Comparison of ENCODE assay signal across 8 cellular contexts in genomic region chr3:13282986-13283876, GRCh38.
DNase-seq lines count a peak whose midpoint lies in the region; ATAC-seq and TF ChIP-seq lines count a peak whose summit lies in the region.

No MANE protein-coding gene starts in this region.

- H3K36me3 ChIP-seq in breast epithelium (no peaks in the 10 kb centered on the region), lower lobe of right lung (no peaks in the 10 kb centered on the region)

- intact Hi-C loops in breast epithelium (cut with DNase I; ENCODE audit: low total_unique reads): no loop called here
- intact Hi-C loops in lower lobe of right lung (cut with DNase I): no loop called here

- TF ChIP-seq CTCF in GM12873 (IDR thresholded peaks at IDR 0.05; ENCODE audit: insufficient read depth, low read depth, low read length, missing control alignments) (peak; percentile 23), NB4 (IDR thresholded peaks at IDR 0.05; ENCODE audit: low read depth, low read length) (peak; percentile 27), breast epithelium (IDR thresholded peaks at IDR 0.05) (no peak), lower lobe of right lung (IDR thresholded peaks at IDR 0.05) (peak; percentile 2)

- H3K27me3 ChIP-seq in breast epithelium: peaks cover 0 to 37% of the 10 kb centered on the region in 2 donors
- peaks cover 56% of the 10 kb centered on the region for H3K27me3 ChIP-seq in lower lobe of right lung (ENCODE audit: low read depth)

- TF ChIP-seq POLR2A in NB4 (IDR thresholded peaks at IDR 0.05; ENCODE audit: extremely low read depth, insufficient read length): no peak
- no peak for TF ChIP-seq POLR2A in breast epithelium (IDR thresholded peaks at IDR 0.05)

- H3K27ac ChIP-seq in breast epithelium: peak overlapping the region in 1 of 2 donors; percentile 75
- no peak overlapping the region for H3K27ac ChIP-seq in lower lobe of right lung

- H3K9me3 ChIP-seq in breast epithelium (peaks cover 5 to 6% of the 10 kb centered on the region in 2 donors), lower lobe of right lung (peaks cover 4% of the 10 kb centered on the region)

- peak; percentile 71 for DNase-seq in NB4 (ENCODE audit: low read depth)
- DNase-seq in breast epithelium (ENCODE audit: low spot score in 2 of 2): no peak
- peak; percentile 40 for DNase-seq in lower lobe of right lung
- no peak for DNase-seq in epidermal melanocyte (ENCODE audit: insufficient read length, low spot score)
- DNase-seq in OCI-M2 (lab: John Stamatoyannopoulos, UW; ENCODE audit: unreplicated experiment): no peak
- no peak for DNase-seq in AG08395 (ENCODE audit: low spot score)
- DNase-seq in DMS79 (lab: John Stamatoyannopoulos, UW): no peak

- ATAC-seq in lower lobe of right lung: peak in 1 of 2 donors; percentile 36

- peak overlapping the region; percentile 36 for H3K4me3 ChIP-seq in NB4 (ENCODE audit: low read depth, low read length)
- H3K4me3 ChIP-seq in breast epithelium: peak overlapping the region; percentile 30 to 72 (median 56)
- peak overlapping the region; percentile 58 for H3K4me3 ChIP-seq in lower lobe of right lung

- H3K4me1 ChIP-seq in breast epithelium: peaks cover 0 to 5% of the 10 kb centered on the region in 2 donors
- peaks cover 18% of the 10 kb centered on the region for H3K4me1 ChIP-seq in lower lobe of right lung

Comparison
In these comparisons a context has a peak if more than half of its experiments do, and no peak if none do; other contexts are left out.
1. CTCF ChIP-seq: peak in GM12873 (single experiment), NB4 (single experiment) and lower lobe of right lung (single experiment); none in breast epithelium (0 of 3).
2. DNase-seq: peak in NB4 (single experiment) and lower lobe of right lung (single experiment); none in breast epithelium (0 of 2), epidermal melanocyte (single experiment), OCI-M2 (single experiment), AG08395 (single experiment) and DMS79 (single experiment).
3. Peak in every context shown above with its lines, with median percentiles within 50 percentile points of each other: H3K4me3 ChIP-seq.